8 cellular contexts compared by ENCODE assay signal in the genomic region with DNA sequence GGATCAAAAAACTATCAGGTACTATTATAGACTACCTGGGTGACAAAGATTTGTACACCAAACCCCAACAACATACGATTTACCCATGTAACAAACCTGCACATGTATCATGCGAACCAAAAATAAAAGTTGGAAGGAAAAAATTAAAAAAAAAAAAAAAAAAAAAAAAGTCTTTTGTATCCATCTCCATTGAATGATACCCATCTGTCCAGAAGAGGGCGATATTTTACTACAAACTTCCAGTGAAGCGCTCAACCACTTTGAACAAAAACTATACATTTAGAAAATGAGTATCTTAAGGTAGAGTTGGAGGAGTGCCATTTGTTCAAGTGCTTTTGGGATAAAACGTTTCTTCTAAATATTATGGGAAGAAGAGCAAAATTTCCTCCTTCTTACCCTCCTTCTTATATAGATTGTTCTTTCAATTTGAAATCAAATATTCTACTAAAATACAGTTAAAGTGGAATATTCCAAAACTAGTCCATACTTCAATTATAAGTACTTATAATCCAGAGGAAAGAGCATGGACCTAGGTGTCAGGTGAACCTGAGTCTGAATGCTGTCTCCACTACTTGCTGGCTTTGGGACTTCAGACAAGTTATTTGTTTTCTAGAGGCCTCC. TPM values are rescaled to one million over a fixed set of nuclear protein-coding genes. Genes with fewer than 3 reads are reported as not detected.
DNase-seq lines count a peak whose midpoint lies in the region; ATAC-seq and TF ChIP-seq lines count a peak whose summit lies in the region.

No MANE protein-coding gene starts in this region.

- no peaks in the 10 kb centered on the region for H3K9me3 Mint-ChIP-seq in CD4-positive, alpha-beta T cell
- H3K9me3 Mint-ChIP-seq in memory B cell: peaks cover 1% of the 10 kb centered on the region

- H3K9me3 ChIP-seq in CD4-positive, alpha-beta T cell (ENCODE audit: control insufficient read depth, low read length): no peaks in the 10 kb centered on the region

- H3K27me3 ChIP-seq in CD4-positive, alpha-beta T cell (ENCODE audit: control insufficient read depth, insufficient read depth, low read length): no peaks in the 10 kb centered on the region

- H3K27me3 Mint-ChIP-seq in CD4-positive, alpha-beta T cell: peaks cover 4% of the 10 kb centered on the region
- peaks cover 1% of the 10 kb centered on the region for H3K27me3 Mint-ChIP-seq in memory B cell

- H3K4me3 Mint-ChIP-seq in CD4-positive, alpha-beta T cell: no peak overlapping the region
- H3K4me3 Mint-ChIP-seq in memory B cell: no peak overlapping the region

- ATAC-seq in CD4-positive, alpha-beta T cell (ENCODE audit: poor library complexity): peak; percentile 61
- ATAC-seq in memory B cell (ENCODE audit: low read depth) (no peak), HG02588 (IDR thresholded peaks at IDR 0.05; ENCODE audit: unreplicated experiment) (no peak), GM19397 (IDR thresholded peaks at IDR 0.05; ENCODE audit: unreplicated experiment) (no peak)

- TF ChIP-seq CTCF in CD4-positive, alpha-beta T cell (IDR thresholded peaks at IDR 0.05): peak; percentile 66
- TF ChIP-seq CTCF in HFF-Myc (IDR thresholded peaks at IDR 0.05; ENCODE audit: low read depth, low read length, missing control alignments) (peak; percentile 37), choroid plexus epithelial cell (conservative IDR thresholded peaks at IDR 0.05; ENCODE audit: low read depth, low read length) (peak; percentile 63)

- H3K27ac ChIP-seq in CD4-positive, alpha-beta T cell (ENCODE audit: low read depth, low read length): no peak overlapping the region

- DNase-seq in CD4-positive, alpha-beta T cell: no peak
- DNase-seq in HFF-Myc (ENCODE audit: extremely low read depth, low read depth) (peak; percentile 31), NCI-H82 treated with DMSO at 0.1 percent for 48 hours (lab: John Stamatoyannopoulos, UW; ENCODE audit: unreplicated experiment) (peak; percentile 10), choroid plexus epithelial cell (ENCODE audit: low read depth) (peak; percentile 79), memory B cell (ENCODE audit: low spot score in 2 of 2) (peak in 1 of 2 donors; percentile 47), cortex of kidney (lab: John Stamatoyannopoulos, UW) (no peak)

- no peak overlapping the region for H3K4me3 ChIP-seq in HFF-Myc (replicated peaks; ENCODE audit: low read depth, low read length)
- H3K4me3 ChIP-seq in choroid plexus epithelial cell (ENCODE audit: low read depth, low read length): no peak overlapping the region

- H3K4me1 Mint-ChIP-seq in CD4-positive, alpha-beta T cell (ENCODE audit: low read depth): peaks cover 19% of the 10 kb centered on the region
- H3K4me1 Mint-ChIP-seq in memory B cell: peaks cover 17% of the 10 kb centered on the region

- CTCF ChIA-PET in CD4-positive, alpha-beta T cell (lab: Charles Lee): interaction anchor here (1.8 kb wide), 1 partner anchor 19 kb away, joined by 8 read pairs; no protein-coding TSS in a partner anchor

- H3K36me3 Mint-ChIP-seq in CD4-positive, alpha-beta T cell (ENCODE audit: low read depth): peaks cover 13% of the 10 kb centered on the region
- H3K36me3 Mint-ChIP-seq in memory B cell: no peaks in the 10 kb centered on the region

- POLR2A ChIA-PET in CD4-positive, alpha-beta T cell (lab: Charles Lee): no interaction called here

- intact Hi-C loops in CD4-positive, alpha-beta T cell (cut with DNase I, micrococcal nuclease): loop anchor here (5.0 to 10.0 kb wide), 3 partner anchors 569 to 1831 kb away; no protein-coding TSS in a partner anchor

- H3K27ac Mint-ChIP-seq in CD4-positive, alpha-beta T cell: no peak overlapping the region
- peak overlapping the region; percentile 28 for H3K27ac Mint-ChIP-seq in memory B cell

RNA-seq across cellular contexts. Expression of a gene that starts 23.3 kb away (rescaled TPM):
- total RNA-seq in CD4-positive, alpha-beta T cell: 10 to 100 TPM; 48.1 to 49.7 TPM

Comparison
In these comparisons a context has a peak if more than half of its experiments do, and no peak if none do; other contexts are left out.
1. DNase-seq: peak in HFF-Myc (single experiment), NCI-H82 treated with DMSO at 0.1 percent for 48 hours (single experiment) and choroid plexus epithelial cell (single experiment); none in CD4-positive, alpha-beta T cell (0 of 10) and cortex of kidney (single experiment).
2. Peak in every context shown above with its lines, with median percentiles within 50 percentile points of each other: CTCF ChIP-seq.